8 cellular contexts compared by ENCODE assay signal in genomic region chr10:132447446-132448247, GRCh38. TPM values are rescaled to one million over a fixed set of nuclear protein-coding genes. Genes with fewer than 3 reads are reported as not detected.
DNase-seq lines count a peak whose midpoint lies in the region; ATAC-seq, FAIRE-seq and TF ChIP-seq lines count a peak whose summit lies in the region.

No MANE protein-coding gene starts in this region.

- no peak overlapping the region for H3K4me3 ChIP-seq in GM12878
- H3K4me3 ChIP-seq in muscle layer of duodenum (ENCODE audit: low read depth in 1 of 2, low read length in 2 of 2), result no peak overlapping the region

- RAD21 ChIA-PET in GM12878 (lab: Charles Lee; ENCODE audit: unreplicated experiment), result interaction anchor here (1.2 kb wide), 1 partner anchor 60 kb away, joined by 4 read pairs; no protein-coding TSS in a partner anchor

- TF ChIP-seq POLR2A in GM12878 (IDR thresholded peaks at IDR 0.05; ENCODE audit: low read depth, low read length), result no peak

- H3K36me3 ChIP-seq in GM12878 (ENCODE audit: control insufficient read depth in 2 of 2, insufficient read depth in 2 of 2, low read length in 1 of 2) (no peaks in the 10 kb centered on the region), muscle layer of duodenum (ENCODE audit: control insufficient read depth in 1 of 2, insufficient read depth in 2 of 2, low read length in 2 of 2) (no peaks in the 10 kb centered on the region)

- POLR2A ChIA-PET in GM12878 (lab: Charles Lee), result no interaction called here

- H2AFZ ChIP-seq in GM12878 (ENCODE audit: control insufficient read depth, low read depth, low read length), result peak overlapping the region; percentile 81

- H3K9me3 ChIP-seq in GM12878 (replicated peaks; ENCODE audit: control insufficient read depth, insufficient read depth, low read length) (no peaks in the 10 kb centered on the region), muscle layer of duodenum (ENCODE audit: control insufficient read depth in 1 of 2, low read length in 2 of 2) (no peaks in the 10 kb centered on the region)

- no peak for TF ChIP-seq RAD21 in GM12878 (IDR thresholded peaks at IDR 0.05; ENCODE audit: insufficient read depth, low read depth, low read length)

- CTCF ChIA-PET in GM12878 (lab: Yijun Ruan, JAX), result interaction anchor here (0.7 to 1.5 kb wide), 5 partner anchors 25 to 63 kb away, joined by 3 to 8 read pairs (median 4); no protein-coding TSS in a partner anchor

- FAIRE-seq in GM12878 (lab: Jason Lieb, UNC), result no peak

- WGBS in GM12878 (ENCODE audit: insufficient coverage, insufficient replicate concordance, low lambda C conversion rate, missing lambda C conversion rate), result 47% methylated on average over 27 of the region's 29 CpGs

- H3K4me2 ChIP-seq in GM12878 (ENCODE audit: control insufficient read depth, insufficient read depth), result peak overlapping the region; percentile 35; the same call in 1 of the 2 replicates

- in situ Hi-C loops in GM12878 (cut with MboI), result no loop called here

- peak; percentile 35 for ATAC-seq in GM12878

- no peaks in the 10 kb centered on the region for H4K20me1 ChIP-seq in GM12878 (ENCODE audit: control insufficient read depth, insufficient read depth)

- H3K9ac ChIP-seq in GM12878 (ENCODE audit: control insufficient read depth, insufficient read depth, low read length), result peak overlapping the region; percentile 53

- no peak for TF ChIP-seq CTCF in GM12878 (IDR thresholded peaks at IDR 0.05 in 2 of 3, conservative IDR thresholded peaks at IDR 0.05 in 1 of 3; ENCODE audit: control insufficient read depth in 2 of 3, extremely low read depth in 1 of 3, insufficient read depth in 1 of 3, low read depth in 3 of 3, low read length in 3 of 3)

- intact Hi-C loops in GM12878 (cut with micrococcal nuclease; ENCODE audit: unreplicated experiment) (no loop called here), head of caudate nucleus (cut with DNase I) (no loop called here)

- TF ChIP-seq EP300 in GM12878 (IDR thresholded peaks at IDR 0.05; ENCODE audit: borderline replicate concordance in 1 of 2, control insufficient read depth in 1 of 2, low read depth in 2 of 2, low read length in 2 of 2), result no peak

- H3K27me3 ChIP-seq in GM12878 (replicated peaks in 1 of 2; ENCODE audit: control insufficient read depth in 2 of 2, insufficient read depth in 2 of 2, low read length in 1 of 2) (no peaks in the 10 kb centered on the region), muscle layer of duodenum (ENCODE audit: low read depth, low read length) (no peaks in the 10 kb centered on the region)

- SMC1A ChIA-PET in GM12878 (lab: Charles Lee; ENCODE audit: uncharacterized antibody, unreplicated experiment), result interaction anchor here (1.0 kb wide), 1 partner anchor 50 kb away, joined by 3 read pairs; no protein-coding TSS in a partner anchor

- peak; percentile 88 for DNase-seq in HPDE6-E6E7 (ENCODE audit: extremely low spot score)
- peak; percentile 50 for DNase-seq in T1000 (lab: John Stamatoyannopoulos, UW)
- DNase-seq in GM12878 (ENCODE audit: low read depth, low spot score), result no peak
- DNase-seq in stimulated activated naive CD4-positive, alpha-beta T cell (lab: John Stamatoyannopoulos, UW), result peak; percentile 55 to 87 (median 77)
- DNase-seq in germinal center (ENCODE audit: low spot score), result no peak
- no peak for DNase-seq in inferior parietal cortex (ENCODE audit: extremely low spot score)
- no peak for DNase-seq in head of caudate nucleus

- BruUV-seq in GM12878 (replicated peaks; lab: Mats Ljungman, UMichigan), result no TSS peak

- H3K4me1 ChIP-seq in GM12878 (ENCODE audit: control insufficient read depth, insufficient read depth, low read length) (peaks cover 22% of the 10 kb centered on the region), muscle layer of duodenum (ENCODE audit: control insufficient read depth in 1 of 2, insufficient read depth in 2 of 2, low read length in 2 of 2) (peaks cover 0 to 22% of the 10 kb centered on the region in 2 donors)

- peak overlapping the region; percentile 62 for H3K27ac ChIP-seq in GM12878 (ENCODE audit: control insufficient read depth, insufficient read depth)
- H3K27ac ChIP-seq in muscle layer of duodenum (ENCODE audit: low read length), result peak overlapping the region; percentile 90

- no peaks in the 10 kb centered on the region for H3K79me2 ChIP-seq in GM12878 (ENCODE audit: control insufficient read depth, insufficient read depth, low read length)

TF ChIP-seq in GM12878, 131 proteins besides CTCF, POLR2A, EP300 and RAD21 (continues in another document):
- TF ChIP-seq MYC (IDR thresholded peaks at IDR 0.05; ENCODE audit: insufficient read depth, insufficient read length, insufficient replicate concordance, low read length, severe bottlenecking), result no peak
- TF ChIP-seq ZNF592 (IDR thresholded peaks at IDR 0.05), result no peak
- TF ChIP-seq MEF2B (IDR thresholded peaks at IDR 0.05; ENCODE audit: partially characterized antibody, poor library complexity, severe bottlenecking), result no peak
- no peak for TF ChIP-seq KLF5 (IDR thresholded peaks at IDR 0.05; ENCODE audit: partially characterized antibody)
- 0 out of 4 replicates have a peak, but pooled peaks of 1 of the 2 experiments have one; percentile 2 for TF ChIP-seq BHLHE40 (IDR thresholded peaks at IDR 0.05; ENCODE audit: borderline replicate concordance in 1 of 2, low read depth in 2 of 2, low read length in 1 of 2)

RNA-seq across cellular contexts. Expression of gene PWWP2B, which starts 50.6 kb away (rescaled TPM):
- total RNA-seq in GM12878 (2013; cell fraction: nucleolus; rRNA removed), result 0.44 and 0.90 TPM in 2 replicates
- total RNA-seq in GM12878 (2014; rRNA removed) (0.38 and 0.56 TPM in 2 replicates), GM12878 (2014; rRNA removed; fragmentation: Illumina TruSeq; extraction: Trizol) (0.04 TPM in 1 of 2 replicates, not detected in the other), GM12878 (2021) (0.72 and 0.87 TPM in 2 replicates)
- polyA plus RNA-seq in GM12878 (2011; ENCODE audit: low read depth), result not detected
- polyA plus RNA-seq in GM12878 (2011; rRNA removed) (not detected in 2 replicates), GM12878 (2014; fragmentation: Illumina TruSeq; extraction: Trizol) (0.04 TPM in 1 of 2 replicates, not detected in the other), GM12878 (2014; fragmentation: Nextera tagmentation; extraction: Ambion mirVana) (not detected), GM12878 (2014; rRNA removed) (0.30 and 0.59 TPM in 2 replicates), GM12878 (2016; fragmentation: Nextera tagmentation; extraction: Ambion mirVana) (under 1 TPM in 1 of 2 experiments, not detected in 1; 0.14 TPM)
- 0.03 TPM in 1 of 2 replicates, not detected in the other for polyA plus RNA-seq in GM12878 (2011; cell fraction: cytosol; rRNA removed)
- not detected in 2 replicates for polyA plus RNA-seq in GM12878 (2011; cell fraction: nucleus; rRNA removed)
- 0.22 and 0.49 TPM in 2 replicates for polyA plus RNA-seq in GM12878 (2012)
- not detected in 2 replicates for polyA minus RNA-seq in GM12878 (2011; rRNA and poly(A)+ RNA removed)
- 0.67 TPM in 1 of 2 replicates, not detected in the other for polyA minus RNA-seq in GM12878 (2011; cell fraction: cytosol; rRNA and poly(A)+ RNA removed)
- polyA minus RNA-seq in GM12878 (2011; cell fraction: nucleus; rRNA and poly(A)+ RNA removed), result not detected in 2 replicates

Comparison
In these comparisons a context has a peak if more than half of its experiments do, and no peak if none do; other contexts are left out.
1. DNase-seq: peak in HPDE6-E6E7 (single experiment), T1000 (single experiment) and stimulated activated naive CD4-positive, alpha-beta T cell (6 of 6); none in GM12878 (single experiment), germinal center (single experiment), inferior parietal cortex (single experiment) and head of caudate nucleus (0 of 42).